ENCODE assay signal across 8 cellular contexts in genomic region chr22:40819741-40820140, GRCh38. TPM values are rescaled to one million over a fixed set of nuclear protein-coding genes. Genes with fewer than 3 reads are reported as not detected.
DNase-seq lines count a peak whose midpoint lies in the region; ATAC-seq, FAIRE-seq and TF ChIP-seq lines count a peak whose summit lies in the region.

No MANE protein-coding gene starts in this region.

- TF ChIP-seq CTCF in HL-60 (IDR thresholded peaks at IDR 0.05; ENCODE audit: insufficient read depth, low read length) (no peak), WERI-Rb-1 (IDR thresholded peaks at IDR 0.05; ENCODE audit: low read depth, low read length) (no peak), foreskin keratinocyte (conservative IDR thresholded peaks at IDR 0.05) (no peak), retinal pigment epithelial cell (conservative IDR thresholded peaks at IDR 0.05; ENCODE audit: low read depth, low read length) (no peak)

- no peaks in the 10 kb centered on the region for H3K9me3 ChIP-seq in BLaER1 treated with 17β-estradiol and CSF1 and Interleukin-3, amounts not matched to agents 10 nM and 100 nM (replicated peaks in 1 of 11)
- no peaks in the 10 kb centered on the region for H3K9me3 ChIP-seq in WERI-Rb-1 (ENCODE audit: severe bottlenecking)

- ATAC-seq in foreskin keratinocyte, result no peak
- no peak for ATAC-seq in activated CD4-positive, CD25-positive, alpha-beta regulatory T cell treated with anti-CD3 and anti-CD28 coated beads, Interleukin-2, amount 50 U/mL, for 24 hours

- peak overlapping the region; percentile 73 to 99 (median 92) for H3K4me3 ChIP-seq in BLaER1 treated with 17β-estradiol and CSF1 and Interleukin-3, amounts not matched to agents 10 nM and 100 nM
- H3K4me3 ChIP-seq in HL-60 (replicated peaks; ENCODE audit: insufficient read depth, low read length) (peak overlapping the region; percentile 99), WERI-Rb-1 (ENCODE audit: low read depth, low read length) (peak overlapping the region; percentile 71), retinal pigment epithelial cell (ENCODE audit: low read length) (peak overlapping the region; percentile 94)

- H3K36me3 ChIP-seq in BLaER1 treated with 17β-estradiol and CSF1 and Interleukin-3, amounts not matched to agents 10 nM and 100 nM, result peaks cover 15 to 43% (median 27%) of the 10 kb centered on the region in 11 experiments
- peaks cover 9% of the 10 kb centered on the region for H3K36me3 ChIP-seq in WERI-Rb-1

- H3K27me3 ChIP-seq in BLaER1 treated with 17β-estradiol and CSF1 and Interleukin-3, amounts not matched to agents 10 nM and 100 nM, result no peaks in the 10 kb centered on the region
- H3K27me3 ChIP-seq in HL-60 (ENCODE audit: insufficient read depth, poor library complexity, severe bottlenecking) (no peaks in the 10 kb centered on the region), WERI-Rb-1 (ENCODE audit: insufficient read depth, low read depth, severe bottlenecking) (no peaks in the 10 kb centered on the region), foreskin keratinocyte (no peaks in the 10 kb centered on the region)

- H3K4me1 ChIP-seq in BLaER1 treated with 17β-estradiol and CSF1 and Interleukin-3, amounts not matched to agents 10 nM and 100 nM, result peaks cover 26 to 31% (median 29%) of the 10 kb centered on the region in 10 experiments
- peaks cover 6% of the 10 kb centered on the region for H3K4me1 ChIP-seq in foreskin keratinocyte

- peaks cover 0 to 22% (median 0%) of the 10 kb centered on the region in 11 experiments; a peak in 4 of 22 replicates for H4K20me1 ChIP-seq in BLaER1 treated with 17β-estradiol and CSF1 and Interleukin-3, amounts not matched to agents 10 nM and 100 nM

- peak overlapping the region; percentile 79 to 96 (median 87) for H3K4me2 ChIP-seq in BLaER1 treated with 17β-estradiol and CSF1 and Interleukin-3, amounts not matched to agents 10 nM and 100 nM

- peak overlapping the region in 10 of 11 experiments; percentile 40 to 86 (median 47); a peak in 17 of 22 replicates for H3K27ac ChIP-seq in BLaER1 treated with 17β-estradiol and CSF1 and Interleukin-3, amounts not matched to agents 10 nM and 100 nM
- H3K27ac ChIP-seq in HL-60 (replicated peaks), result peak overlapping the region; percentile 36
- H3K27ac ChIP-seq in WERI-Rb-1, result peak overlapping the region; percentile 78
- H3K27ac ChIP-seq in foreskin keratinocyte, result peak overlapping the region; percentile 64

- no peak for FAIRE-seq in H54 (lab: Jason Lieb, UNC)

- peak overlapping the region; percentile 69 to 89 (median 86); a peak in 21 of 22 replicates for H3K9ac ChIP-seq in BLaER1 treated with 17β-estradiol and CSF1 and Interleukin-3, amounts not matched to agents 10 nM and 100 nM

- DNase-seq in HL-60 (ENCODE audit: low read depth in 1 of 2, low spot score in 1 of 2), result peak; percentile 10 to 30
- DNase-seq in WERI-Rb-1, result peak; percentile 18
- DNase-seq in foreskin keratinocyte, result no peak
- DNase-seq in retinal pigment epithelial cell (ENCODE audit: low read depth), result no peak
- no peak for DNase-seq in H54 (ENCODE audit: insufficient read length, low spot score)
- no peak for DNase-seq in HUDEP-2 (lab: John Stamatoyannopoulos, UW; ENCODE audit: unreplicated experiment in 76 of 76)

- TF ChIP-seq POLR2A in H54 (IDR thresholded peaks at IDR 0.05; ENCODE audit: low read depth, low read length), result no peak

RNA-seq across cellular contexts. Expression of gene SLC25A17, which starts 0.6 kb away (rescaled TPM):
- total RNA-seq in foreskin keratinocyte, result 24.1 and 27.3 TPM in 2 replicates
- 23.0 and 27.7 TPM in 2 replicates for polyA plus RNA-seq in foreskin keratinocyte

RNA-seq across cellular contexts. Expression of gene ST13, which starts 36.7 kb away (rescaled TPM):
- 183 and 211 TPM in 2 replicates for total RNA-seq in foreskin keratinocyte
- 112 and 144 TPM in 2 replicates for polyA plus RNA-seq in foreskin keratinocyte

RNA-seq across cellular contexts. Expression of gene XPNPEP3, which starts 37.2 kb away (rescaled TPM):
- total RNA-seq in foreskin keratinocyte, result 15.0 and 16.6 TPM in 2 replicates
- 5.1 and 6.8 TPM in 2 replicates for polyA plus RNA-seq in foreskin keratinocyte

RNA-seq across cellular contexts. Expression of gene DNAJB7, which starts 42.2 kb away (rescaled TPM):
- not detected in 2 replicates for total RNA-seq in foreskin keratinocyte
- polyA plus RNA-seq in foreskin keratinocyte, result not detected in 2 replicates

Comparison
In these comparisons a context has a peak if more than half of its experiments do, and no peak if none do; other contexts are left out.
1. DNase-seq: peak in HL-60 (2 of 2) and WERI-Rb-1 (single experiment); none in foreskin keratinocyte (0 of 2), retinal pigment epithelial cell (single experiment), H54 (single experiment) and HUDEP-2 (0 of 76).
2. Peak in every context shown above with its lines, with median percentiles within 50 percentile points of each other: H3K27ac ChIP-seq and H3K4me3 ChIP-seq.